Comparison of ENCODE assay signal across 22 cellular contexts in the genomic region with DNA sequence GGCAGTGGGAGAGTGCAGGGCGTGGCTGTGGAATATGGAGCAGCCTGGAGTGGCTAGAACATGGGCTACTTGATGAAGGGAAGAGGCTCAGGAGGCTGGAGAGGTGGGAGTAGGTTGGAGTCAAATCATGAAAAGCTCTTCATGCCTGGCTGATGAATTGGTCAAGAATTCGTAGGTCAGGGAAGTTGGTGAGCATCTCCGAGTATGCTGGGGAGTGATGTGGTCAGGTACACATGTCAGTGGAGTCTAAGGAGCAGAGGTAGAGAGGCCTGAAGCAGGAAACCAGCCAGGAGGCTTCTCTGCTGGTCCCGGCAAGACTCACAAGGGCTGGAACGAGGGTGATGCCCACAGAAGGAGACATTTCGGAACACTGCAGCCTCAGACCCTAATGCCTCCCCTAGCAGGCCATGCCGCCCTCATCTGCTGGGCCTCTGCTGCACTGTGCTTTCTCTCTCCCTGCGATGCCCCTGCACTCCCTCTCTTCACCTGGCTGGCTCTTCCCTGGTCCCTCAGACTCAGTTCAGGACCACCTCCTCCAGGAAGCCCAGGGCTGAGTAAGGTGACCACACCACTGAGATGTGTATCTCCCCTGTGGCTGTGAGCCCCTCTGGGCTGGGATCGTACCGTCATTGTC. TPM values are rescaled to one million over a fixed set of nuclear protein-coding genes. Genes with fewer than 3 reads are reported as not detected.
DNase-seq lines count a peak whose midpoint lies in the region; ATAC-seq and TF ChIP-seq lines count a peak whose summit lies in the region.
"Had no signal": no experiment of that assay in that cellular context is flagged by ENCODE, and none has a peak within 500 bp of the region (broad histone marks: within the 10 kb centered on the region; RNA-seq: fewer than 3 reads in every experiment).

No MANE protein-coding gene starts in this region.

- no peak overlapping the region for H3K4me3 ChIP-seq in left ventricle myocardium inferior
- H3K4me3 ChIP-seq in right atrium auricular region = no peak overlapping the region
- H3K4me3 ChIP-seq in skeletal muscle tissue (ENCODE audit: low read length in 3 of 3) = peak overlapping the region in 1 of 3 donors; percentile 42
- H3K4me3 ChIP-seq: BLaER1 treated with 17β-estradiol and CSF1 and Interleukin-3, amounts not matched to agents 10 nM and 100 nM; GM12878 had no signal

- H3K27me3 ChIP-seq in left ventricle myocardium inferior (ENCODE audit: low read depth) (no peaks in the 10 kb centered on the region), right atrium auricular region (no peaks in the 10 kb centered on the region), skeletal muscle tissue (ENCODE audit: control insufficient read depth in 3 of 3, insufficient read depth in 3 of 3, low read length in 3 of 3) (no peaks in the 10 kb centered on the region)
- H3K27me3 ChIP-seq: BLaER1 treated with 17β-estradiol and CSF1 and Interleukin-3, amounts not matched to agents 10 nM and 100 nM had no signal

- peaks cover 67% of the 10 kb centered on the region for H3K4me1 ChIP-seq in left ventricle myocardium inferior
- peaks cover 0 to 50% of the 10 kb centered on the region in 2 donors for H3K4me1 ChIP-seq in right atrium auricular region
- peaks cover 57 to 70% (median 65%) of the 10 kb centered on the region in 3 donors for H3K4me1 ChIP-seq in skeletal muscle tissue (ENCODE audit: control insufficient read depth in 3 of 3, insufficient read depth in 3 of 3, low read length in 3 of 3)
- H3K4me1 ChIP-seq: BLaER1 treated with 17β-estradiol and CSF1 and Interleukin-3, amounts not matched to agents 10 nM and 100 nM had no signal

- intact Hi-C loops in left ventricle myocardium inferior (cut with micrococcal nuclease) = no loop called here
- intact Hi-C loops in Right ventricle myocardium superior (cut with DNase I) = no loop called here

- H3K36me3 ChIP-seq in left ventricle myocardium inferior (peaks cover 22% of the 10 kb centered on the region), right atrium auricular region (peaks cover 36% of the 10 kb centered on the region), skeletal muscle tissue (ENCODE audit: control insufficient read depth in 3 of 3, insufficient read depth in 3 of 3, low read length in 3 of 3) (peaks cover 0 to 21% (median 0%) of the 10 kb centered on the region in 3 donors)
- H3K36me3 ChIP-seq: BLaER1 treated with 17β-estradiol and CSF1 and Interleukin-3, amounts not matched to agents 10 nM and 100 nM had no signal

- no peak for DNase-seq in left ventricle myocardium inferior
- no peak for DNase-seq in Right ventricle myocardium superior
- DNase-seq in right atrium auricular region (ENCODE audit: low spot score) = no peak
- no peak for DNase-seq in amygdala (lab: John Stamatoyannopoulos, UW)
- no peak for DNase-seq in HCEC 1CT
- DNase-seq: Calu3; CD8-positive, alpha-beta T cell; DMS53; EL; MV-4-11; NCI-H1417; NCI-H187; NCI-H2107; NCI-H510A treated with DMSO at 0.1 percent for 48 hours; PC-3; RPMI8226 had no signal

- H3K9ac ChIP-seq in skeletal muscle tissue (ENCODE audit: low read depth in 1 of 3, low read length in 3 of 3) = peak overlapping the region in 1 of 3 donors; percentile 63
- H3K9ac ChIP-seq: BLaER1 treated with 17β-estradiol and CSF1 and Interleukin-3, amounts not matched to agents 10 nM and 100 nM; KMS-11 had no signal

- no peak for ATAC-seq in Right ventricle myocardium superior (ENCODE audit: poor library complexity)
- ATAC-seq in HG02852 (IDR thresholded peaks at IDR 0.05; ENCODE audit: unreplicated experiment) = no peak
- ATAC-seq: CD8-positive, alpha-beta T cell; GM12878; HepG2; PC-3 had no signal

- peak overlapping the region; percentile 94 for H3K27ac ChIP-seq in left ventricle myocardium inferior (replicated peaks)
- peak overlapping the region; percentile 71 to 77 for H3K27ac ChIP-seq in right atrium auricular region
- peak overlapping the region; percentile 41 for H3K27ac ChIP-seq in skeletal muscle tissue (ENCODE audit: low read depth, low read length)
- H3K27ac ChIP-seq: BLaER1 treated with 17β-estradiol and CSF1 and Interleukin-3, amounts not matched to agents 10 nM and 100 nM; KMS-11 had no signal

- no peak for TF ChIP-seq CTCF in left ventricle myocardium inferior (IDR thresholded peaks at IDR 0.05; ENCODE audit: borderline replicate concordance)
- TF ChIP-seq CTCF in right atrium auricular region (IDR thresholded peaks at IDR 0.05) = no peak

- H3K9me3 ChIP-seq in left ventricle myocardium inferior (replicated peaks) (no peaks in the 10 kb centered on the region), right atrium auricular region (peaks cover 0 to 7% of the 10 kb centered on the region in 2 donors), skeletal muscle tissue (ENCODE audit: control insufficient read depth in 3 of 3, low read length in 3 of 3) (no peaks in the 10 kb centered on the region)

RNA-seq across cellular contexts. Expression of a gene that starts 33.6 kb away (rescaled TPM):
- total RNA-seq in left ventricle myocardium inferior (186 TPM), Right ventricle myocardium superior (192 TPM), right atrium auricular region (100 to 1,000 TPM; 118 to 122 TPM), skeletal muscle tissue (45.9 TPM)
- total RNA-seq: PC-3 had no signal

Comparison
In these comparisons a context has a peak if more than half of its experiments do, and no peak if none do; other contexts are left out.
1. H3K27ac ChIP-seq: peak in every context shown above with its lines; median percentile 94 in left ventricle myocardium inferior; 74 in right atrium auricular region; 41 in skeletal muscle tissue.